In the genomic region with DNA sequence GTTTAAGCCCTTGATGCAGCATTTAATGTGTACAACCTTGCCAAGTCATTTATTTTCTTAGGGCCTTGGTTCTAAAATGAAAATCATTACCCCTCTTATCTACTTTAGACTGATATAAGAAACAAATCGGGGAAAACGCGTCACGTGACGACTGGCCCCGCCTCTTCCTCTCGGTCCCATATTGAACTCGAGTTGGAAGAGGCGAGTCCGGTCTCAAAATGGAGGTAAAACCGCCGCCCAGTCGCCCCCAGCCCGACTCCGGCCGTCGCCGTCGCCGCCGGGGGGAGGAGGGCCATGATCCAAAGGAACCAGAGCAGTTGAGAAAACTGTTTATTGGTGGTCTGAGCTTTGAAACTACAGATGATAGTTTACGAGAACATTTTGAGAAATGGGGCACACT, we compare ENCODE assay signal across 6 cellular contexts.
A peak's percentile ranks its signal among the peaks of the same experiment; 100 is the strongest.
DNase-seq lines count a peak whose midpoint lies in the region; ATAC-seq, FAIRE-seq and TF ChIP-seq lines count a peak whose summit lies in the region.
"Not testable (repeated sequence)": the region's sequence is repeated elsewhere in the genome, so short reads cannot be mapped to it uniquely, and the experiment has no call there.

No MANE protein-coding gene starts in this region.

- not testable (repeated sequence) for TF ChIP-seq CTCF in CD4-positive, alpha-beta T cell (IDR thresholded peaks at IDR 0.05); K562 (IDR thresholded peaks at IDR 0.05 in 2 of 3, conservative IDR thresholded peaks at IDR 0.05 in 1 of 3; ENCODE audit: insufficient read depth in 2 of 3, low read depth in 1 of 3, low read length in 3 of 3); testis (IDR thresholded peaks at IDR 0.05)

- FAIRE-seq in GM19239 (lab: Jason Lieb, UNC) (peak; percentile 33), K562 (lab: Jason Lieb, UNC) (peak; percentile 75)

- not testable (repeated sequence) for TF ChIP-seq POLR2A in K562 (conservative IDR thresholded peaks at IDR 0.05); testis (IDR thresholded peaks at IDR 0.05)

- WGBS in K562 (ENCODE audit: insufficient coverage, low coverage, missing lambda C conversion rate): 0% methylated on average over 3 of the region's 22 CpGs
- 83 to 89% methylated on average over 15 to 22 of the region's 22 CpGs for WGBS in testis, 2 donors

- not testable (repeated sequence) for H3K27me3 Mint-ChIP-seq in CD4-positive, alpha-beta T cell; memory B cell
- H3K27me3 Mint-ChIP-seq in naive thymus-derived CD4-positive, alpha-beta T cell: peaks cover 0 to 13% (median 5%) of the 10 kb centered on the region in 5 donors

- not testable (repeated sequence) for H3K9me3 Mint-ChIP-seq in CD4-positive, alpha-beta T cell; memory B cell; naive thymus-derived CD4-positive, alpha-beta T cell

- H3K9me3 ChIP-seq in CD4-positive, alpha-beta T cell (ENCODE audit: control insufficient read depth, low read length); K562 (replicated peaks; ENCODE audit: control insufficient read depth, insufficient read depth, low read depth, low read length); naive thymus-derived CD4-positive, alpha-beta T cell (ENCODE audit: control insufficient read depth in 2 of 3, low read length in 3 of 3); testis: not testable (repeated sequence)

- not testable (repeated sequence) for H3K4me2 ChIP-seq in K562 (ENCODE audit: insufficient read depth, low read length)

- not testable (repeated sequence) for H3K4me1 ChIP-seq in K562 (replicated peaks in 1 of 2; ENCODE audit: control insufficient read depth in 2 of 2, insufficient read depth in 2 of 2, low read length in 2 of 2); naive thymus-derived CD4-positive, alpha-beta T cell (ENCODE audit: control insufficient read depth in 2 of 2, insufficient read depth in 2 of 2, low read length in 2 of 2); testis

- H3K9me1 ChIP-seq in K562 (ENCODE audit: control insufficient read depth, insufficient read depth, low read length): not testable (repeated sequence)

- intact Hi-C loops in CD4-positive, alpha-beta T cell (cut with DNase I, micrococcal nuclease); K562 (cut with micrococcal nuclease); naive thymus-derived CD4-positive, alpha-beta T cell (cut with micrococcal nuclease); testis (cut with DNase I; ENCODE audit: low total_unique reads): not testable (repeated sequence)

- H3K9ac ChIP-seq in K562 (ENCODE audit: insufficient read depth in 1 of 2, low read depth in 2 of 2, low read length in 2 of 2): not testable (repeated sequence)

- CTCF ChIA-PET in CD4-positive, alpha-beta T cell (lab: Charles Lee); K562 (lab: Yijun Ruan, JAX; ENCODE audit: low intra/inter-chr PET ratio); naive thymus-derived CD4-positive, alpha-beta T cell (lab: Charles Lee): not testable (repeated sequence)

- not testable (repeated sequence) for H3K36me3 ChIP-seq in K562 (ENCODE audit: control insufficient read depth, insufficient read depth, low read length); naive thymus-derived CD4-positive, alpha-beta T cell (ENCODE audit: control insufficient read depth in 2 of 3, insufficient read depth in 3 of 3, low read length in 3 of 3); testis (ENCODE audit: low read depth, missing control alignments)

- not testable (repeated sequence) for H2AFZ ChIP-seq in K562 (ENCODE audit: low read depth, low read length)

- not testable (repeated sequence) for H3K36me3 Mint-ChIP-seq in CD4-positive, alpha-beta T cell (ENCODE audit: low read depth); memory B cell; naive thymus-derived CD4-positive, alpha-beta T cell

- BruUV-seq in K562 (replicated peaks; lab: Mats Ljungman, UMichigan): not testable (repeated sequence)

- H3K4me3 ChIP-seq in K562; naive thymus-derived CD4-positive, alpha-beta T cell (ENCODE audit: low read length): not testable (repeated sequence)
- peak overlapping the region in 1 of 2 donors; percentile 10 for H3K4me3 ChIP-seq in testis

- in situ Hi-C loops in K562 (cut with MboI): not testable (repeated sequence)

- TF ChIP-seq EP300 in K562 (IDR thresholded peaks at IDR 0.05; ENCODE audit: low read length): not testable (repeated sequence)

- ATAC-seq in CD4-positive, alpha-beta T cell (ENCODE audit: poor library complexity): peak; percentile 46
- ATAC-seq in K562 (0 out of 3 replicates have a peak, but pooled peaks have one; percentile 46), memory B cell (ENCODE audit: low read depth) (peak; percentile 46)
- ATAC-seq in naive thymus-derived CD4-positive, alpha-beta T cell: peak; percentile 60

- not testable (repeated sequence) for DNase-seq in CD4-positive, alpha-beta T cell; GM19239 (ENCODE audit: insufficient read length, low spot score); K562 (ENCODE audit: extremely low read depth in 1 of 4, low spot score in 3 of 4); memory B cell (ENCODE audit: low spot score in 2 of 2); naive thymus-derived CD4-positive, alpha-beta T cell
- peak; percentile 68 for DNase-seq in testis

- not testable (repeated sequence) for H4K20me1 ChIP-seq in K562 (replicated peaks; ENCODE audit: control insufficient read depth, insufficient read depth, low read length)

- not testable (repeated sequence) for H3K4me3 Mint-ChIP-seq in CD4-positive, alpha-beta T cell; memory B cell; naive thymus-derived CD4-positive, alpha-beta T cell

- POLR2A ChIA-PET in CD4-positive, alpha-beta T cell (lab: Charles Lee); K562 (lab: Yijun Ruan, JAX); naive thymus-derived CD4-positive, alpha-beta T cell (lab: Charles Lee): not testable (repeated sequence)

- not testable (repeated sequence) for TF ChIP-seq RAD21 in K562 (CRISPR knock-in tag; conservative IDR thresholded peaks at IDR 0.05 in 1 of 2, IDR thresholded peaks at IDR 0.05 in 1 of 2)

- not testable (repeated sequence) for H3K27ac Mint-ChIP-seq in CD4-positive, alpha-beta T cell; memory B cell; naive thymus-derived CD4-positive, alpha-beta T cell

- H3K79me2 ChIP-seq in K562 (ENCODE audit: control insufficient read depth, insufficient read depth, low read length): not testable (repeated sequence)

- H3K27me3 ChIP-seq in CD4-positive, alpha-beta T cell (ENCODE audit: control insufficient read depth, insufficient read depth, low read length); K562 (ENCODE audit: control insufficient read depth in 2 of 2, insufficient read depth in 2 of 2, low read length in 2 of 2); naive thymus-derived CD4-positive, alpha-beta T cell (ENCODE audit: control insufficient read depth in 2 of 2, insufficient read depth in 2 of 2, low read length in 2 of 2); testis: not testable (repeated sequence)

- H3K27ac ChIP-seq in CD4-positive, alpha-beta T cell (ENCODE audit: low read depth, low read length); K562 (ENCODE audit: extremely low read depth, low read depth, low read length); naive thymus-derived CD4-positive, alpha-beta T cell (ENCODE audit: low read depth, low read length); testis: not testable (repeated sequence)

- H3K4me1 Mint-ChIP-seq in CD4-positive, alpha-beta T cell (ENCODE audit: low read depth); memory B cell; naive thymus-derived CD4-positive, alpha-beta T cell: not testable (repeated sequence)

TF ChIP-seq in K562, 482 proteins besides CTCF, POLR2A, EP300 and RAD21:
- TF ChIP-seq RAD51 (IDR thresholded peaks at IDR 0.05; ENCODE audit: borderline replicate concordance, low read depth): peak; percentile 49; the same call in 1 of the 2 replicates
- TF ChIP-seq, protein P1, sequence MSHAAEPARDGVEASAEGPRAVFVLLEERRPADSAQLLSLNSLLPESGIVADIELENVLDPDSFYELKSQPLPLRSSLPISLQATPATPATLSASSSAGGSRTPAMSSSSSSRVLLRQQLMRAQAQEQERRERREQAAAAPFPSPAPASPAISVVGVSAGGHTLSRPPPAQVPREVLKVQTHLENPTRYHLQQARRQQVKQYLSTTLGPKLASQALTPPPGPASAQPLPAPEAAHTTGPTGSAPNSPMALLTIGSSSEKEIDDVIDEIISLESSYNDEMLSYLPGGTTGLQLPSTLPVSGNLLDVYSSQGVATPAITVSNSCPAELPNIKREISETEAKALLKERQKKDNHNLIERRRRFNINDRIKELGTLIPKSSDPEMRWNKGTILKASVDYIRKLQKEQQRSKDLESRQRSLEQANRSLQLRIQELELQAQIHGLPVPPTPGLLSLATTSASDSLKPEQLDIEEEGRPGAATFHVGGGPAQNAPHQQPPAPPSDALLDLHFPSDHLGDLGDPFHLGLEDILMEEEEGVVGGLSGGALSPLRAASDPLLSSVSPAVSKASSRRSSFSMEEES (CRISPR knock-in tag; IDR thresholded peaks at IDR 0.05): peak; percentile 59
- TF ChIP-seq, protein P2, sequence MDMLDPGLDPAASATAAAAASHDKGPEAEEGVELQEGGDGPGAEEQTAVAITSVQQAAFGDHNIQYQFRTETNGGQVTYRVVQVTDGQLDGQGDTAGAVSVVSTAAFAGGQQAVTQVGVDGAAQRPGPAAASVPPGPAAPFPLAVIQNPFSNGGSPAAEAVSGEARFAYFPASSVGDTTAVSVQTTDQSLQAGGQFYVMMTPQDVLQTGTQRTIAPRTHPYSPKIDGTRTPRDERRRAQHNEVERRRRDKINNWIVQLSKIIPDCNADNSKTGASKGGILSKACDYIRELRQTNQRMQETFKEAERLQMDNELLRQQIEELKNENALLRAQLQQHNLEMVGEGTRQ (CRISPR knock-in tag; IDR thresholded peaks at IDR 0.05): peak; percentile 57
